ENCODE assay signal across 19 cellular contexts in genomic region chr6:90136850-90137249, GRCh38.
A peak's percentile ranks its signal among the peaks of the same experiment; 100 is the strongest.
DNase-seq lines count a peak whose midpoint lies in the region; ATAC-seq and TF ChIP-seq lines count a peak whose summit lies in the region.
"Had no signal": no experiment of that assay in that cellular context is flagged by ENCODE, and none has a peak within 500 bp of the region (broad histone marks: within the 10 kb centered on the region; RNA-seq: fewer than 3 reads in every experiment).

No MANE protein-coding gene starts in this region.

- H3K27me3 ChIP-seq in transverse colon (no peaks in the 10 kb centered on the region), esophagus muscularis mucosa (no peaks in the 10 kb centered on the region)

- in situ Hi-C loops in transverse colon (cut with MboI; ENCODE audit: low pct_ligation_motif_present in 1 of 4, low pct_unique_long_range_greater_than_20kb in 1 of 4, low sequenced_read_pairs in 3 of 4) = no loop called here

- H3K9me3 ChIP-seq in transverse colon (no peaks in the 10 kb centered on the region), esophagus muscularis mucosa (no peaks in the 10 kb centered on the region)

- H3K4me3 Mint-ChIP-seq in activated T-cell treated with anti-CD3 and anti-CD28 coated beads, Interleukin-2, amount 50 U/mL, for 72 hours = peak overlapping the region in 1 of 2 donors; percentile 17
- H3K4me3 Mint-ChIP-seq in activated naive CD8-positive, alpha-beta T cell treated with anti-CD3 and anti-CD28 coated beads, Interleukin-2, amount 10 ng/mL, durations not matched to agents 7 days and 5 days = no peak overlapping the region
- H3K4me3 Mint-ChIP-seq in naive thymus-derived CD8-positive, alpha-beta T cell = peak overlapping the region in 9 of 10 donors; percentile 3 to 81 (median 27)
- H3K4me3 Mint-ChIP-seq in stimulated activated naive CD8-positive, alpha-beta T cell treated with anti-CD3 and anti-CD28 coated beads, Interleukin-15, amount 100 ng/mL, for 72 hours = peak overlapping the region in 1 of 2 donors; percentile 34
- H3K4me3 Mint-ChIP-seq: CD14-positive monocyte; T-helper 2 cell treated with Interferon-gamma antibody and Interleukin-4, amounts not matched to agents 5 μg/mL and 100 μg/mL, for 36 hours had no signal

- POLR2A ChIA-PET in activated naive CD8-positive, alpha-beta T cell treated with anti-CD3 and anti-CD28 coated beads, Interleukin-2, amount 10 ng/mL, durations not matched to agents 7 days and 5 days (lab: Charles Lee) = interaction anchor here (0.8 kb wide), 1 partner anchor 54 kb away, joined by 3 read pairs; no protein-coding TSS in a partner anchor
- POLR2A ChIA-PET in naive thymus-derived CD8-positive, alpha-beta T cell (lab: Charles Lee) = interaction anchor here (0.7 to 0.8 kb wide), 2 partner anchors 84 to 194 kb away, joined by 3 read pairs; no protein-coding TSS in a partner anchor

- peaks cover 4 to 22% of the 10 kb centered on the region in 2 donors for H3K36me3 Mint-ChIP-seq in activated T-cell treated with anti-CD3 and anti-CD28 coated beads, Interleukin-2, amount 50 U/mL, for 72 hours (ENCODE audit: insufficient read depth in 2 of 2)
- H3K36me3 Mint-ChIP-seq in activated naive CD8-positive, alpha-beta T cell treated with anti-CD3 and anti-CD28 coated beads, Interleukin-2, amount 10 ng/mL, durations not matched to agents 7 days and 5 days = peaks cover 21% of the 10 kb centered on the region
- H3K36me3 Mint-ChIP-seq in naive thymus-derived CD8-positive, alpha-beta T cell = peaks cover 0 to 3% (median 0%) of the 10 kb centered on the region in 3 donors
- H3K36me3 Mint-ChIP-seq: CD14-positive monocyte had no signal

- no peaks in the 10 kb centered on the region for H3K9me3 Mint-ChIP-seq in activated T-cell treated with anti-CD3 and anti-CD28 coated beads, Interleukin-2, amount 50 U/mL, for 72 hours
- no peaks in the 10 kb centered on the region for H3K9me3 Mint-ChIP-seq in activated naive CD8-positive, alpha-beta T cell treated with anti-CD3 and anti-CD28 coated beads, Interleukin-2, amount 10 ng/mL, durations not matched to agents 7 days and 5 days
- H3K9me3 Mint-ChIP-seq in naive thymus-derived CD8-positive, alpha-beta T cell = no peaks in the 10 kb centered on the region
- H3K9me3 Mint-ChIP-seq in stimulated activated naive CD8-positive, alpha-beta T cell treated with anti-CD3 and anti-CD28 coated beads, Interleukin-15, amount 100 ng/mL, for 72 hours = peaks cover 0 to 4% of the 10 kb centered on the region in 2 donors
- H3K9me3 Mint-ChIP-seq: T-helper 2 cell treated with Interferon-gamma antibody and Interleukin-4, amounts not matched to agents 5 μg/mL and 100 μg/mL, for 36 hours had no signal

- H3K27ac ChIP-seq in transverse colon = no peak overlapping the region
- no peak overlapping the region for H3K27ac ChIP-seq in esophagus muscularis mucosa (replicated peaks in 1 of 4)

- TF ChIP-seq POLR2A in transverse colon (IDR thresholded peaks at IDR 0.05) (no peak), esophagus muscularis mucosa (IDR thresholded peaks at IDR 0.05; ENCODE audit: low read depth) (no peak)

- no peak for DNase-seq in activated T-cell treated with anti-CD3 and anti-CD28 coated beads, Interleukin-2, amount 50 U/mL, for 72 hours
- no peak for DNase-seq in activated T-cell treated with anti-CD3 and anti-CD28 coated beads, Interleukin-2, amount 50 U/mL, for 1 hour
- no peak for DNase-seq in activated naive CD8-positive, alpha-beta T cell treated with anti-CD3 and anti-CD28 coated beads, Interleukin-2, amount 10 ng/mL, durations not matched to agents 7 days and 5 days
- no peak for DNase-seq in naive thymus-derived CD8-positive, alpha-beta T cell
- no peak for DNase-seq in stimulated activated naive CD8-positive, alpha-beta T cell treated with anti-CD3 and anti-CD28 coated beads, Interleukin-15, amount 100 ng/mL, for 72 hours
- no peak for DNase-seq in transverse colon
- DNase-seq in esophagus muscularis mucosa (ENCODE audit: extremely low spot score) = no peak
- no peak for DNase-seq in NCI-H1417 (lab: John Stamatoyannopoulos, UW)
- DNase-seq: ACHN; activated effector memory CD4-positive, alpha-beta T cell treated with Interleukin-2 at 50 U/mL for 16 hours; hypothalamus; KBM-7; mammary epithelial cell; NCI-H187 treated with DMSO at 0.1 percent for 48 hours; NCI-H2227 treated with DMSO at 0.1 percent for 48 hours; PC-3 had no signal

- H3K4me1 ChIP-seq in transverse colon = peaks cover 0 to 2% (median 0%) of the 10 kb centered on the region in 4 donors
- H3K4me1 ChIP-seq in esophagus muscularis mucosa = peaks cover 4 to 32% (median 15%) of the 10 kb centered on the region in 4 donors

- H3K4me3 ChIP-seq in transverse colon (no peak overlapping the region), esophagus muscularis mucosa (no peak overlapping the region)

- no peaks in the 10 kb centered on the region for H3K27me3 Mint-ChIP-seq in activated T-cell treated with anti-CD3 and anti-CD28 coated beads, Interleukin-2, amount 50 U/mL, for 72 hours (ENCODE audit: low read depth)
- no peaks in the 10 kb centered on the region for H3K27me3 Mint-ChIP-seq in activated naive CD8-positive, alpha-beta T cell treated with anti-CD3 and anti-CD28 coated beads, Interleukin-2, amount 10 ng/mL, durations not matched to agents 7 days and 5 days
- no peaks in the 10 kb centered on the region for H3K27me3 Mint-ChIP-seq in naive thymus-derived CD8-positive, alpha-beta T cell
- no peaks in the 10 kb centered on the region for H3K27me3 Mint-ChIP-seq in stimulated activated naive CD8-positive, alpha-beta T cell treated with anti-CD3 and anti-CD28 coated beads, Interleukin-15, amount 100 ng/mL, for 72 hours
- H3K27me3 Mint-ChIP-seq: progenitor cell of endocrine pancreas had no signal

- WGBS in transverse colon (ENCODE audit: low coverage in 1 of 2), 2 donors = 89% methylated on average over 1 of the region's 1 CpG; no CpG with 5 or more reads in 1 of the 2 donors
- WGBS in esophagus muscularis mucosa = 67% methylated on average over 1 of the region's 1 CpG

- intact Hi-C loops in transverse colon (cut with DNase I; ENCODE audit: low total_unique reads) (no loop called here), esophagus muscularis mucosa (cut with DNase I) (no loop called here)

- ATAC-seq in activated T-cell treated with anti-CD3 and anti-CD28 coated beads, Interleukin-2, amount 50 U/mL, for 72 hours (replicated peaks in 1 of 2) = peak; percentile 42 to 46
- peak; percentile 39 for ATAC-seq in activated naive CD8-positive, alpha-beta T cell treated with anti-CD3 and anti-CD28 coated beads, Interleukin-2, amount 10 ng/mL, durations not matched to agents 7 days and 5 days (ENCODE audit: low read depth)
- ATAC-seq in naive thymus-derived CD8-positive, alpha-beta T cell = peak; percentile 48 to 57
- peak; percentile 42 for ATAC-seq in stimulated activated naive CD8-positive, alpha-beta T cell treated with anti-CD3 and anti-CD28 coated beads, Interleukin-15, amount 100 ng/mL, for 72 hours
- ATAC-seq: PC-3 had no signal

- H3K36me3 ChIP-seq in transverse colon (no peaks in the 10 kb centered on the region), esophagus muscularis mucosa (no peaks in the 10 kb centered on the region)

- TF ChIP-seq EP300 in transverse colon (IDR thresholded peaks at IDR 0.05; ENCODE audit: low read depth) (no peak), esophagus muscularis mucosa (IDR thresholded peaks at IDR 0.05) (no peak)

- TF ChIP-seq CTCF in transverse colon (IDR thresholded peaks at IDR 0.05) (no peak), esophagus muscularis mucosa (IDR thresholded peaks at IDR 0.05) (no peak)

- no peak overlapping the region for H3K27ac Mint-ChIP-seq in activated T-cell treated with anti-CD3 and anti-CD28 coated beads, Interleukin-2, amount 50 U/mL, for 72 hours
- H3K27ac Mint-ChIP-seq in activated naive CD8-positive, alpha-beta T cell treated with anti-CD3 and anti-CD28 coated beads, Interleukin-2, amount 10 ng/mL, durations not matched to agents 7 days and 5 days = peak overlapping the region; percentile 51
- peak overlapping the region; percentile 58 to 91 (median 84) for H3K27ac Mint-ChIP-seq in naive thymus-derived CD8-positive, alpha-beta T cell
- no peak overlapping the region for H3K27ac Mint-ChIP-seq in stimulated activated naive CD8-positive, alpha-beta T cell treated with anti-CD3 and anti-CD28 coated beads, Interleukin-15, amount 100 ng/mL, for 72 hours
- H3K27ac Mint-ChIP-seq: CD14-positive monocyte; progenitor cell of endocrine pancreas; T-helper 2 cell treated with Interferon-gamma antibody and Interleukin-4, amounts not matched to agents 5 μg/mL and 100 μg/mL, for 36 hours had no signal

- H3K4me1 Mint-ChIP-seq in activated T-cell treated with anti-CD3 and anti-CD28 coated beads, Interleukin-2, amount 50 U/mL, for 72 hours (ENCODE audit: low read depth) = peaks cover 68% of the 10 kb centered on the region
- H3K4me1 Mint-ChIP-seq in activated naive CD8-positive, alpha-beta T cell treated with anti-CD3 and anti-CD28 coated beads, Interleukin-2, amount 10 ng/mL, durations not matched to agents 7 days and 5 days = peaks cover 48% of the 10 kb centered on the region
- H3K4me1 Mint-ChIP-seq in naive thymus-derived CD8-positive, alpha-beta T cell = peaks cover 53 to 80% (median 78%) of the 10 kb centered on the region in 4 donors
- peaks cover 75% of the 10 kb centered on the region for H3K4me1 Mint-ChIP-seq in stimulated activated naive CD8-positive, alpha-beta T cell treated with anti-CD3 and anti-CD28 coated beads, Interleukin-15, amount 100 ng/mL, for 72 hours

Comparison
In these comparisons a context has a peak if more than half of its experiments do, and no peak if none do; other contexts are left out.
1. H3K27ac Mint-ChIP-seq: peak in activated naive CD8-positive, alpha-beta T cell treated with anti-CD3 and anti-CD28 coated beads, Interleukin-2, amount 10 ng/mL, durations not matched to agents 7 days and 5 days (single experiment) and naive thymus-derived CD8-positive, alpha-beta T cell (10 of 10); none in activated T-cell treated with anti-CD3 and anti-CD28 coated beads, Interleukin-2, amount 50 U/mL, for 72 hours (single experiment) and stimulated activated naive CD8-positive, alpha-beta T cell treated with anti-CD3 and anti-CD28 coated beads, Interleukin-15, amount 100 ng/mL, for 72 hours (0 of 2).
2. Peak in every context shown above with its lines, with median percentiles within 50 percentile points of each other: ATAC-seq.